In genomic region chr2:224796695-224797305, GRCh38 we compare ENCODE assay signal across 15 cellular contexts.
A peak's percentile ranks its signal among the peaks of the same experiment; 100 is the strongest.
DNase-seq lines count a peak whose midpoint lies in the region; ATAC-seq and TF ChIP-seq lines count a peak whose summit lies in the region.
"Had no signal": no experiment of that assay in that cellular context is flagged by ENCODE, and none has a peak within 500 bp of the region (broad histone marks: within the 10 kb centered on the region; RNA-seq: fewer than 3 reads in every experiment).

No MANE protein-coding gene starts in this region.

- H3K9me3 ChIP-seq in Panc1 (ENCODE audit: control insufficient read depth, insufficient read depth, low read depth, low read length) = no peaks in the 10 kb centered on the region
- no peaks in the 10 kb centered on the region for H3K9me3 ChIP-seq in testis
- H3K9me3 ChIP-seq in colonic mucosa = no peaks in the 10 kb centered on the region
- H3K9me3 ChIP-seq: SK-N-SH had no signal

- no TSS peak for BruUV-seq in Panc1 (replicated peaks; lab: Mats Ljungman, UMichigan)

- CTCF ChIA-PET in Panc1 (lab: Charles Lee) = no interaction called here

- DNase-seq in activated naive CD4-positive, alpha-beta T cell (lab: John Stamatoyannopoulos, UW) = no peak
- DNase-seq in Panc1 (ENCODE audit: low read depth, low spot score) (no peak), islet precursor cell (peak; percentile 58), testis (peak; percentile 31), colonic mucosa (no peak), hypothalamus (lab: John Stamatoyannopoulos, UW) (no peak), KBM-7 (no peak)
- DNase-seq: HCEC 1CT, NCI-H1417, NCI-H187 treated with DMSO at 0.1 percent for 48 hours, NCI-H510A treated with DMSO at 0.1 percent for 48 hours, Right ventricle myocardium superior, SK-N-SH had no signal

- H3K4me1 Mint-ChIP-seq in activated naive CD4-positive, alpha-beta T cell treated with anti-CD3 and anti-CD28 coated beads, Interleukin-2, amount 50 U/mL, for 24 hours = no peaks in the 10 kb centered on the region

- intact Hi-C loops in Panc1 (cut with micrococcal nuclease; ENCODE audit: unreplicated experiment) (no loop called here), testis (cut with DNase I; ENCODE audit: low total_unique reads) (no loop called here), colonic mucosa (cut with DNase I) (no loop called here)

- no peaks in the 10 kb centered on the region for H3K9me3 Mint-ChIP-seq in activated naive CD4-positive, alpha-beta T cell treated with anti-CD3 and anti-CD28 coated beads, Interleukin-2, amount 50 U/mL, for 24 hours

- H3K4me1 ChIP-seq in Panc1 (ENCODE audit: control insufficient read depth, insufficient read depth, low read length) (peaks cover 5% of the 10 kb centered on the region), testis (no peaks in the 10 kb centered on the region), colonic mucosa (no peaks in the 10 kb centered on the region)

- peaks cover 17% of the 10 kb centered on the region for H3K36me3 Mint-ChIP-seq in activated naive CD4-positive, alpha-beta T cell treated with anti-CD3 and anti-CD28 coated beads, Interleukin-2, amount 50 U/mL, for 24 hours

- H3K27me3 ChIP-seq in Panc1 (ENCODE audit: control insufficient read depth, insufficient read depth, low read length) (no peaks in the 10 kb centered on the region), testis (no peaks in the 10 kb centered on the region), colonic mucosa (no peaks in the 10 kb centered on the region)

- WGBS in testis, 2 donors = 59 to 61% methylated on average over 8 of the region's 8 CpGs

- in situ Hi-C loops in Panc1 (cut with HindIII; ENCODE audit: low pct_unique_long_range_greater_than_20kb, low sequenced_read_pairs) (no loop called here), KBM-7 (cut with MboI; ENCODE audit: low pct_unique_long_range_greater_than_20kb, low sequenced_read_pairs) (no loop called here)

- H3K9ac ChIP-seq in colonic mucosa (ENCODE audit: low read depth in 2 of 2, low read length in 2 of 2) = no peak overlapping the region
- H3K9ac ChIP-seq: SK-N-SH had no signal

- peak overlapping the region; percentile 46 for H3K27ac Mint-ChIP-seq in activated naive CD4-positive, alpha-beta T cell treated with anti-CD3 and anti-CD28 coated beads, Interleukin-2, amount 50 U/mL, for 24 hours

- TF ChIP-seq POLR2A in testis (IDR thresholded peaks at IDR 0.05) = no peak

- H3K36me3 ChIP-seq in Panc1 (ENCODE audit: control insufficient read depth, insufficient read depth, low read length) (no peaks in the 10 kb centered on the region), testis (ENCODE audit: low read depth, missing control alignments) (no peaks in the 10 kb centered on the region), colonic mucosa (no peaks in the 10 kb centered on the region)

- peak; percentile 38; the same call in 1 of the 2 replicates for ATAC-seq in Panc1

- POLR2A ChIA-PET in Panc1 (lab: Charles Lee) = no interaction called here

- no peak overlapping the region for H3K4me3 ChIP-seq in Panc1 (ENCODE audit: low read depth in 2 of 2, low read length in 2 of 2)
- H3K4me3 ChIP-seq in testis = no peak overlapping the region
- H3K4me3 ChIP-seq in colonic mucosa = no peak overlapping the region

- H3K27ac ChIP-seq in Panc1 (ENCODE audit: low read length) (peak overlapping the region; percentile 10; the same call in 1 of the 2 replicates), testis (no peak overlapping the region), colonic mucosa (no peak overlapping the region)
- H3K27ac ChIP-seq: HL-60 had no signal

- H3K4me3 Mint-ChIP-seq in activated naive CD4-positive, alpha-beta T cell treated with anti-CD3 and anti-CD28 coated beads, Interleukin-2, amount 50 U/mL, for 24 hours = no peak overlapping the region

- TF ChIP-seq CTCF in Panc1 (IDR thresholded peaks at IDR 0.05) (no peak), testis (IDR thresholded peaks at IDR 0.05) (no peak), colonic mucosa (IDR thresholded peaks at IDR 0.05) (no peak)

- no peaks in the 10 kb centered on the region for H3K27me3 Mint-ChIP-seq in activated naive CD4-positive, alpha-beta T cell treated with anti-CD3 and anti-CD28 coated beads, Interleukin-2, amount 50 U/mL, for 24 hours

Comparison
In these comparisons a context has a peak if more than half of its experiments do, and no peak if none do; other contexts are left out.
1. DNase-seq: peak in islet precursor cell (single experiment) and testis (single experiment); none in activated naive CD4-positive, alpha-beta T cell (0 of 4), Panc1 (single experiment), colonic mucosa (single experiment), hypothalamus (0 of 51) and KBM-7 (single experiment).